In genomic region chr3:134110963-134111362, GRCh38 we compare ENCODE assay signal across 28 cellular contexts.
"Had no signal": no experiment of that assay in that cellular context is flagged by ENCODE, and none has a peak within 500 bp of the region (broad histone marks: within the 10 kb centered on the region; RNA-seq: fewer than 3 reads in every experiment).

No MANE protein-coding gene starts in this region.

- ATAC-seq: effector memory CD8-positive, alpha-beta T cell; esophagus mucosa; foreskin keratinocyte; gastrocnemius medialis; gastroesophageal sphincter; heart left ventricle; heart right ventricle had no signal

- H3K4me1 Mint-ChIP-seq: endodermal cell had no signal

- H3K27ac Mint-ChIP-seq: dendritic cell treated with granulocyte-macrophage colony-stimulating factor and Interleukin-4, amounts not matched to agents 40 ng/mL and 50 ng/mL, for 4 days; effector memory CD8-positive, alpha-beta T cell; endodermal cell had no signal

- H3K36me3 ChIP-seq: colonic mucosa, esophagus muscularis mucosa, esophagus squamous epithelium, gastrocnemius medialis, gastroesophageal sphincter, heart left ventricle, heart right ventricle had no signal

- H3K27ac ChIP-seq: colonic mucosa, coronary artery, dorsolateral prefrontal cortex, epithelial cell of prostate, esophagus muscularis mucosa, esophagus squamous epithelium, foreskin keratinocyte, gastrocnemius medialis, gastroesophageal sphincter, heart left ventricle, heart right ventricle had no signal

- FAIRE-seq: colon, endothelial cell of umbilical vein, frontal cortex had no signal

- H3K4me1 ChIP-seq: colonic mucosa, esophagus muscularis mucosa, esophagus squamous epithelium, foreskin keratinocyte, gastrocnemius medialis, gastroesophageal sphincter, heart left ventricle, heart right ventricle had no signal

- H3K27me3 Mint-ChIP-seq: dendritic cell treated with granulocyte-macrophage colony-stimulating factor and Interleukin-4, amounts not matched to agents 40 ng/mL and 50 ng/mL, for 4 days had no signal

- H3K9me3 ChIP-seq: colonic mucosa, esophagus muscularis mucosa, gastrocnemius medialis had no signal

- DNase-seq: colonic mucosa; cortex of kidney; dermis blood vessel endothelial cell; dorsolateral prefrontal cortex; effector CD4-positive, alpha-beta T cell; effector CD8-positive, alpha-beta T cell; effector memory CD4-positive, alpha-beta T cell; effector memory CD8-positive, alpha-beta T cell; endodermal cell; erythroblast; esophagus squamous epithelium; foreskin fibroblast; foreskin keratinocyte; foreskin melanocyte; gastrocnemius medialis; glutamatergic neuron; head of caudate nucleus; heart left ventricle; heart right ventricle had no signal

- H3K4me3 ChIP-seq: colonic mucosa, coronary artery, dorsolateral prefrontal cortex, esophagus muscularis mucosa, esophagus squamous epithelium, gastrocnemius medialis, gastroesophageal sphincter, heart left ventricle, heart right ventricle had no signal

- H3K9me3 Mint-ChIP-seq: endodermal cell had no signal

- H3K27me3 ChIP-seq: colonic mucosa, dorsolateral prefrontal cortex, esophagus muscularis mucosa, esophagus squamous epithelium, foreskin keratinocyte, gastrocnemius medialis, gastroesophageal sphincter, heart left ventricle, heart right ventricle had no signal

- H3K4me3 Mint-ChIP-seq: dendritic cell treated with granulocyte-macrophage colony-stimulating factor and Interleukin-4, amounts not matched to agents 40 ng/mL and 50 ng/mL, for 4 days; effector memory CD8-positive, alpha-beta T cell; endodermal cell had no signal
